1 cellular context compared by ENCODE assay signal in the genomic region with DNA sequence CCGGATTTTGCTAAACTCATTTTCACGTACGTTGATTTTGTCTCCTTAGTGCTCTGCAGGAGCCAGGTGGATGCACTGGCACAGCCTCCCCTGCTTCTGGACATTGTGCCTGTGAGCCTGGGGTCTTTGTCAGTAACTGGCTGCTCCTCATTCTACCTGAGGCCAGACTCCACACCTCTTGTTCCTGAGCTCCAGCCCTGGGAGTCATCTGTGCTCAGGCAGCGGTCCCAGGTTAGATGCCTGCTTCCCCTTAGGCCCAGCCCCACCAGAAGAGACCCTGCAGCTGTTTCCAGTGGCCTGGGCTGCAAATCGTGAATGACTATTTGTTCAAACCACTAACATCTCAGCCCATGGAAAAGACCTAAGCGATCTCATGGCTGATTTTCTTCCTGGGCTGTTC.
TF ChIP-seq lines count a peak whose summit lies in the region.

No MANE protein-coding gene starts in this region.

TF ChIP-seq in H1, 55 proteins besides CTCF, POLR2A, EP300 and RAD21 (continued from another document):
- no peak for TF ChIP-seq SP1 (IDR thresholded peaks at IDR 0.05; ENCODE audit: low read depth, low read length)
